In the genomic region with DNA sequence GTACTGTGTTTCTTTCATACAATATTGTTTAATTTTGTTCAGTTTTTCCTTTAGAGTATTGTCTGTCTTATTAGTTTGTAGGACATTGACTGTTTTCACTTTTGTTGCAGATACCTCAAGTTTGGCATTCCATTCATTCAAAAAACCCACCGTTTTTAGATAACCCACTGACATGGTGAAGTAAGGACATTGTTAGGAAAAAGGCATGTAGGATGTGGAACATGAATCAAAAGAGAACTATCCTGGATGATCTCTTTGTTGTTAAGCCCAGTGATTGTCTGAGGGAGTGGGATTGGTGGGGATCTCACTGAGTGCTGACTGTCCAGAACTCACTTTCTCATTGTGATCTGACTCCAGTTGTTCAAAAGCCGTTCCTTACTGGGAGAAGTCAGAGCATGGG, we compare ENCODE assay signal across 1 cellular context.
TF ChIP-seq lines count a peak whose summit lies in the region.

No MANE protein-coding gene starts in this region.

TF ChIP-seq in IMR-90, 13 proteins besides CTCF, POLR2A, EP300 and RAD21 (continued from another document):
- TF ChIP-seq, protein P1, sequence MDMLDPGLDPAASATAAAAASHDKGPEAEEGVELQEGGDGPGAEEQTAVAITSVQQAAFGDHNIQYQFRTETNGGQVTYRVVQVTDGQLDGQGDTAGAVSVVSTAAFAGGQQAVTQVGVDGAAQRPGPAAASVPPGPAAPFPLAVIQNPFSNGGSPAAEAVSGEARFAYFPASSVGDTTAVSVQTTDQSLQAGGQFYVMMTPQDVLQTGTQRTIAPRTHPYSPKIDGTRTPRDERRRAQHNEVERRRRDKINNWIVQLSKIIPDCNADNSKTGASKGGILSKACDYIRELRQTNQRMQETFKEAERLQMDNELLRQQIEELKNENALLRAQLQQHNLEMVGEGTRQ (IDR thresholded peaks at IDR 0.05; ENCODE audit: low read depth, low read length), result no peak
- TF ChIP-seq MXI1 (IDR thresholded peaks at IDR 0.05; ENCODE audit: borderline replicate concordance, low read depth, low read length), result no peak
